10 cellular contexts compared by ENCODE assay signal in genomic region chr2:233240897-233241296, GRCh38. TPM values are rescaled to one million over a fixed set of nuclear protein-coding genes. Genes with fewer than 3 reads are reported as not detected.
A peak's percentile ranks its signal among the peaks of the same experiment; 100 is the strongest.
DNase-seq lines count a peak whose midpoint lies in the region; ATAC-seq and TF ChIP-seq lines count a peak whose summit lies in the region.
"Had no signal": no experiment of that assay in that cellular context is flagged by ENCODE, and none has a peak within 500 bp of the region (broad histone marks: within the 10 kb centered on the region; RNA-seq: fewer than 3 reads in every experiment).

No MANE protein-coding gene starts in this region.

- H3K27ac ChIP-seq in CD4-positive, alpha-beta T cell (ENCODE audit: low read depth, low read length) = no peak overlapping the region
- H3K27ac ChIP-seq in sigmoid colon = no peak overlapping the region
- H3K27ac ChIP-seq: foreskin keratinocyte had no signal

- no peaks in the 10 kb centered on the region for H3K27me3 Mint-ChIP-seq in CD4-positive, alpha-beta T cell
- H3K27me3 Mint-ChIP-seq in activated naive CD8-positive, alpha-beta T cell = no peaks in the 10 kb centered on the region

- no peaks in the 10 kb centered on the region for H3K36me3 ChIP-seq in sigmoid colon

- no peaks in the 10 kb centered on the region for H3K27me3 ChIP-seq in CD4-positive, alpha-beta T cell (ENCODE audit: control insufficient read depth, insufficient read depth, low read length)
- no peaks in the 10 kb centered on the region for H3K27me3 ChIP-seq in sigmoid colon
- H3K27me3 ChIP-seq: foreskin keratinocyte had no signal

- no peaks in the 10 kb centered on the region for H3K9me3 ChIP-seq in CD4-positive, alpha-beta T cell (ENCODE audit: control insufficient read depth, low read length)
- H3K9me3 ChIP-seq in sigmoid colon = no peaks in the 10 kb centered on the region

- H3K9me3 Mint-ChIP-seq in CD4-positive, alpha-beta T cell = no peaks in the 10 kb centered on the region
- no peaks in the 10 kb centered on the region for H3K9me3 Mint-ChIP-seq in activated naive CD8-positive, alpha-beta T cell (ENCODE audit: low read depth)

- peak in 1 of 10 experiments; percentile 7 for DNase-seq in CD4-positive, alpha-beta T cell
- DNase-seq in GM20000 (ENCODE audit: low spot score) (peak; percentile 26), MV-4-11 (lab: John Stamatoyannopoulos, UW) (peak; percentile 38), sigmoid colon (no peak), UCSD-AML1 (lab: John Stamatoyannopoulos, UW; ENCODE audit: unreplicated experiment) (no peak), NCI-H2029 (lab: John Stamatoyannopoulos, UW) (no peak)
- DNase-seq: caudate nucleus had no signal

- H3K4me3 ChIP-seq in sigmoid colon = no peak overlapping the region

- intact Hi-C loops in CD4-positive, alpha-beta T cell (cut with DNase I, micrococcal nuclease) = no loop called here
- intact Hi-C loops in sigmoid colon (cut with DNase I) = no loop called here

- peaks cover 70% of the 10 kb centered on the region for H3K4me1 Mint-ChIP-seq in CD4-positive, alpha-beta T cell (ENCODE audit: low read depth)
- H3K4me1 Mint-ChIP-seq in activated naive CD8-positive, alpha-beta T cell (ENCODE audit: low read depth) = peaks cover 70% of the 10 kb centered on the region

- CTCF ChIA-PET in CD4-positive, alpha-beta T cell (lab: Charles Lee) = interaction anchor here (1.5 to 3.6 kb wide), 2 partner anchors 10 to 17 kb away, joined by 4 to 19 read pairs; partner anchors contain the start of gene ATG16L1

- no peak for TF ChIP-seq CTCF in CD4-positive, alpha-beta T cell (IDR thresholded peaks at IDR 0.05)
- TF ChIP-seq CTCF in GM20000 (IDR thresholded peaks at IDR 0.05; ENCODE audit: extremely low read depth, missing control alignments) = no peak
- TF ChIP-seq CTCF in sigmoid colon (IDR thresholded peaks at IDR 0.05) = no peak

- no peaks in the 10 kb centered on the region for H3K36me3 Mint-ChIP-seq in CD4-positive, alpha-beta T cell (ENCODE audit: low read depth)
- no peaks in the 10 kb centered on the region for H3K36me3 Mint-ChIP-seq in activated naive CD8-positive, alpha-beta T cell

- POLR2A ChIA-PET in CD4-positive, alpha-beta T cell (lab: Charles Lee) = interaction anchor here (0.7 to 3.8 kb wide), 7 partner anchors 10 to 165 kb away, joined by 3 to 21 read pairs (median 3); partner anchors contain the start of gene ATG16L1

- no peaks in the 10 kb centered on the region for H3K4me1 ChIP-seq in sigmoid colon

- WGBS in sigmoid colon, 2 donors = 48 to 60% methylated on average over 2 of the region's 2 CpGs

- peak overlapping the region; percentile 61 for H3K4me3 Mint-ChIP-seq in CD4-positive, alpha-beta T cell
- peak overlapping the region; percentile 60 for H3K4me3 Mint-ChIP-seq in activated naive CD8-positive, alpha-beta T cell

- ATAC-seq in CD4-positive, alpha-beta T cell (ENCODE audit: poor library complexity) = peak; percentile 58
- ATAC-seq in HG03442 (IDR thresholded peaks at IDR 0.05; ENCODE audit: unreplicated experiment) = no peak
- ATAC-seq: foreskin keratinocyte had no signal

- TF ChIP-seq EP300 in sigmoid colon (IDR thresholded peaks at IDR 0.05) = no peak

- no peak for TF ChIP-seq POLR2A in sigmoid colon (IDR thresholded peaks at IDR 0.05)

- H3K27ac Mint-ChIP-seq in CD4-positive, alpha-beta T cell = peak overlapping the region; percentile 82
- peak overlapping the region; percentile 61 for H3K27ac Mint-ChIP-seq in activated naive CD8-positive, alpha-beta T cell

RNA-seq across cellular contexts. Expression of gene ATG16L1, which starts 10.6 kb away (rescaled TPM):
- 100 to 1,000 TPM; 134 to 135 TPM for total RNA-seq in CD4-positive, alpha-beta T cell
- total RNA-seq in sigmoid colon = 10 to 100 TPM; 19.6 to 37.3 (median 32.4) TPM
- 10 to 100 TPM; 16.2 to 19.2 (median 18.2) TPM for polyA plus RNA-seq in sigmoid colon

Comparison
In these comparisons a context has a peak if more than half of its experiments do, and no peak if none do; other contexts are left out.
1. DNase-seq: peak in GM20000 (single experiment) and MV-4-11 (single experiment); none in sigmoid colon (single experiment), UCSD-AML1 (single experiment) and NCI-H2029 (single experiment).